Comparison of ENCODE assay signal across 10 cellular contexts in the genomic region with DNA sequence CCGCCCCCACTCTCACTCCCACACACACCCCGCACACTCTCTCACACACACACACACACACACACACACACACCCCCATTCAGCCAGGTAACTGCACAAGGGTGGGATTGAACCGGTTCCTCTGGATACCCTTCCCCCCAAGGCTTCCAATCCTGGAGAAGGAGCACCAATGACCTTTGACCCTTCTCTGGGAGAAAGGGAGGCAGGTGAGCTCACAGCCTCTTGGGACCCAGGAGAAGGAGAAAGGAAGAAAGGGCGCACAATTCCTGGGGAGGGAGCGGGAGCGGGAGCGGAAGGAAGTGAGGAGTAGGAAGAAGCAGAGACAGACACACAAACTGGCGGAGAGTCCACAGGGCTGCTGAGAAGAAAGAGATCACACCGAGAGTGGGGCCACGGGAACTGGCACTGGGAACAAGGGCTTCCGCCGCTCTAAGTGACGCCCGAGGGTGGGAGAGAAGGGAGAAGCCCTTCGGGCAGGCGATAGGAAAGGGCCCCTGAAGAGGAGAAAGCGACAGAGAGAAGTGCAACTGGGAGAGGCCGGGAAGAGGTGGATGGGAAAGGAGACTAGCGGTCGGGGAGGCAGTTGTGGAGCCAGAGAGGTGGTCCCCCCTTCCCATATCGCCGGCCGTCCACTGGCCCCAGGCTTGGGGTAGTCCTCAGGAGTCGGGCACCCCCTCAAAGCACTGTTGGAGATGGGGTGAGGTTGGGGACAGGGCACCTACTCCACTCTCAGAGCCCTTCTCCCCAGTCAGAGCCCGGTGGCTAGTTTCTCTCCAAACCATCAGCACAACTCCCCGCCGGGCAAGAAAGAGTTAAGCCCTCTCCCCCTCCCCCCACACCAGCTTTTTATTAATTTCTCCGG. TPM values are rescaled to one million over a fixed set of nuclear protein-coding genes. Genes with fewer than 3 reads are reported as not detected.
DNase-seq lines count a peak whose midpoint lies in the region; ATAC-seq and TF ChIP-seq lines count a peak whose summit lies in the region.
"Had no signal": no experiment of that assay in that cellular context is flagged by ENCODE, and none has a peak within 500 bp of the region (broad histone marks: within the 10 kb centered on the region; RNA-seq: fewer than 3 reads in every experiment).

No MANE protein-coding gene starts in this region.

- TF ChIP-seq CTCF in ascending aorta (IDR thresholded peaks at IDR 0.05) = no peak

- peak overlapping the region in 1 of 5 donors; percentile 46 for H3K9ac ChIP-seq in subcutaneous abdominal adipose tissue (ENCODE audit: low read length in 5 of 5)

- H3K4me1 Mint-ChIP-seq in T-helper 1 cell treated with Interleukin-12 subunit alpha and Interleukin-12 subunit beta and Interleukin-4 antibody, amounts not matched to agents 30 μg/mL and 1 μg/mL, for 36 hours (ENCODE audit: low read depth) = peaks cover 32% of the 10 kb centered on the region

- peaks cover 36% of the 10 kb centered on the region for H3K27me3 Mint-ChIP-seq in T-helper 1 cell treated with Interleukin-12 subunit alpha and Interleukin-12 subunit beta and Interleukin-4 antibody, amounts not matched to agents 30 μg/mL and 1 μg/mL, for 36 hours (ENCODE audit: low read depth)

- intact Hi-C loops in ascending aorta (cut with DNase I) = no loop called here

- H3K27ac ChIP-seq in ascending aorta = peak overlapping the region; percentile 2 to 16
- no peak overlapping the region for H3K27ac ChIP-seq in subcutaneous abdominal adipose tissue (ENCODE audit: low read depth, low read length)

- no peaks in the 10 kb centered on the region for H3K36me3 ChIP-seq in ascending aorta
- no peaks in the 10 kb centered on the region for H3K36me3 ChIP-seq in subcutaneous abdominal adipose tissue (ENCODE audit: control insufficient read depth in 5 of 5, insufficient read depth in 5 of 5, low read length in 5 of 5)
- H3K36me3 ChIP-seq: BE2C had no signal

- H3K4me1 ChIP-seq in ascending aorta (peaks cover 33 to 43% of the 10 kb centered on the region in 2 donors), subcutaneous abdominal adipose tissue (ENCODE audit: control insufficient read depth in 5 of 5, insufficient read depth in 5 of 5, low read length in 5 of 5) (peaks cover 4 to 35% (median 28%) of the 10 kb centered on the region in 5 donors)

- H3K27me3 ChIP-seq in ascending aorta (no peaks in the 10 kb centered on the region), subcutaneous abdominal adipose tissue (ENCODE audit: control insufficient read depth in 5 of 5, insufficient read depth in 4 of 5, low read length in 5 of 5) (peaks cover 6 to 13% (median 9%) of the 10 kb centered on the region in 5 donors)

- peaks cover 18% of the 10 kb centered on the region for H3K36me3 Mint-ChIP-seq in T-helper 1 cell treated with Interleukin-12 subunit alpha and Interleukin-12 subunit beta and Interleukin-4 antibody, amounts not matched to agents 30 μg/mL and 1 μg/mL, for 36 hours (ENCODE audit: low read depth)

- H3K4me3 ChIP-seq in ascending aorta (peak overlapping the region; percentile 54 to 89), subcutaneous abdominal adipose tissue (ENCODE audit: low read depth in 1 of 5, low read length in 5 of 5) (peak overlapping the region in 4 of 5 donors; percentile 42 to 55 (median 50))

- no peak for ATAC-seq in GM21528 (IDR thresholded peaks at IDR 0.05; ENCODE audit: low FRiP score, unreplicated experiment)
- no peak for ATAC-seq in GM19463 (IDR thresholded peaks at IDR 0.05; ENCODE audit: unreplicated experiment)

- no peaks in the 10 kb centered on the region for H3K9me3 ChIP-seq in ascending aorta
- no peaks in the 10 kb centered on the region for H3K9me3 ChIP-seq in subcutaneous abdominal adipose tissue (ENCODE audit: control insufficient read depth in 5 of 5, low read length in 5 of 5)
- H3K9me3 ChIP-seq: BE2C had no signal

- DNase-seq in T-helper 1 cell (no peak), ascending aorta (ENCODE audit: low spot score in 2 of 2) (no peak), left kidney (ENCODE audit: low read depth, low spot score) (peak; percentile 80), EL (no peak)
- DNase-seq: PC-3 had no signal

- peak overlapping the region; percentile 85 for H3K4me3 Mint-ChIP-seq in T-helper 1 cell treated with Interleukin-12 subunit alpha and Interleukin-12 subunit beta and Interleukin-4 antibody, amounts not matched to agents 30 μg/mL and 1 μg/mL, for 36 hours

- H3K9me3 Mint-ChIP-seq in T-helper 1 cell treated with Interleukin-12 subunit alpha and Interleukin-12 subunit beta and Interleukin-4 antibody, amounts not matched to agents 30 μg/mL and 1 μg/mL, for 36 hours = no peaks in the 10 kb centered on the region

- peak overlapping the region; percentile 31 for H3K27ac Mint-ChIP-seq in T-helper 1 cell treated with Interleukin-12 subunit alpha and Interleukin-12 subunit beta and Interleukin-4 antibody, amounts not matched to agents 30 μg/mL and 1 μg/mL, for 36 hours

RNA-seq across cellular contexts. Expression of a gene that starts 1.3 kb away (rescaled TPM):
- total RNA-seq in ascending aorta = 3.2 TPM

RNA-seq across cellular contexts. Expression of a gene that starts 21.8 kb away (rescaled TPM):
- total RNA-seq in ascending aorta = 63.5 TPM

RNA-seq across cellular contexts. Expression of a gene that starts 33.5 kb away (rescaled TPM):
- 73.5 TPM for total RNA-seq in ascending aorta

RNA-seq across cellular contexts. Expression of a gene that starts 37.1 kb away (rescaled TPM):
- 78.5 TPM for total RNA-seq in ascending aorta
- total RNA-seq: PC-3 had no signal
